In genomic region chr17:31489295-31490018, GRCh38 we compare ENCODE assay signal across 9 cellular contexts.
DNase-seq lines count a peak whose midpoint lies in the region; ATAC-seq and TF ChIP-seq lines count a peak whose summit lies in the region.
"Had no signal": no experiment of that assay in that cellular context is flagged by ENCODE, and none has a peak within 500 bp of the region (broad histone marks: within the 10 kb centered on the region; RNA-seq: fewer than 3 reads in every experiment).

No MANE protein-coding gene starts in this region.

- H3K36me3 ChIP-seq in Karpas-422 (ENCODE audit: insufficient read depth, low read length) (no peaks in the 10 kb centered on the region), lung (ENCODE audit: control insufficient read depth in 2 of 2, insufficient read depth in 2 of 2, low read length in 2 of 2) (no peaks in the 10 kb centered on the region), MG63 (no peaks in the 10 kb centered on the region)

- DNase-seq in Karpas-422 (no peak), lung (ENCODE audit: low spot score) (peak; percentile 66), NAMALWA (ENCODE audit: low spot score) (no peak), NCI-H524 (lab: John Stamatoyannopoulos, UW) (no peak), MG63 (no peak)
- DNase-seq: SHP77 treated with DMSO at 0.1 percent for 48 hours had no signal

- H3K27ac ChIP-seq in 22Rv1 = peak overlapping the region; percentile 79
- no peak overlapping the region for H3K27ac ChIP-seq in Karpas-422 (ENCODE audit: low read length)
- peak overlapping the region; percentile 52 for H3K27ac ChIP-seq in angular gyrus (ENCODE audit: low read depth, low read length)
- peak overlapping the region in 1 of 2 donors; percentile 29 for H3K27ac ChIP-seq in lung (ENCODE audit: low read depth in 1 of 2, low read length in 1 of 2)

- peaks cover 20% of the 10 kb centered on the region; the same call in 1 of the 2 replicates for H4K20me1 ChIP-seq in Karpas-422 (ENCODE audit: insufficient read depth, low read depth, low read length)

- H3K79me2 ChIP-seq in Karpas-422 (ENCODE audit: low read length) = no peaks in the 10 kb centered on the region

- H3K9me2 ChIP-seq in Karpas-422 (replicated peaks; ENCODE audit: insufficient read depth, low read length) = no peaks in the 10 kb centered on the region

- 71 to 80% methylated on average over 16 of the region's 16 CpGs for WGBS in lung, 2 donors

- TF ChIP-seq CTCF in 22Rv1 (IDR thresholded peaks at IDR 0.05) (no peak), lung (IDR thresholded peaks at IDR 0.05; ENCODE audit: control extremely low read depth, extremely low read depth) (no peak)

- no peak overlapping the region for H3K9ac ChIP-seq in Karpas-422 (ENCODE audit: low read length)

- H3K4me3 ChIP-seq in Karpas-422 (ENCODE audit: low read length) (no peak overlapping the region; the same call in 1 of the 2 replicates), lung (no peak overlapping the region), MG63 (no peak overlapping the region)

- H2AFZ ChIP-seq in Karpas-422 (ENCODE audit: low read length) = no peak overlapping the region

- no peaks in the 10 kb centered on the region; the same call in 1 of the 2 replicates for H3K27me3 ChIP-seq in Karpas-422 (ENCODE audit: low read length)
- H3K27me3 ChIP-seq in lung (ENCODE audit: control insufficient read depth, insufficient read depth) = no peaks in the 10 kb centered on the region
- H3K27me3 ChIP-seq in MG63 = peaks cover 7% of the 10 kb centered on the region

- ATAC-seq in lung (ENCODE audit: insufficient read depth, low FRiP score) (no peak), HG02678 (IDR thresholded peaks at IDR 0.05; ENCODE audit: unreplicated experiment) (no peak)

- H3K9me3 ChIP-seq in Karpas-422 (ENCODE audit: low read length) (no peaks in the 10 kb centered on the region), lung (ENCODE audit: control insufficient read depth in 2 of 2, insufficient read depth in 1 of 2, low read length in 1 of 2) (no peaks in the 10 kb centered on the region), MG63 (no peaks in the 10 kb centered on the region)

- H3K4me1 ChIP-seq in Karpas-422 (ENCODE audit: low read length) = peaks cover 54% of the 10 kb centered on the region
- peaks cover 0 to 13% of the 10 kb centered on the region in 2 donors for H3K4me1 ChIP-seq in lung (ENCODE audit: control insufficient read depth in 2 of 2, insufficient read depth in 2 of 2, low read length in 2 of 2)

- H3K4me2 ChIP-seq in Karpas-422 (ENCODE audit: low read depth, low read length, poor library complexity, severe bottlenecking) = peak overlapping the region; percentile 95
